ENCODE assay signal across 8 cellular contexts in genomic region chr2:96739633-96740428, GRCh38. TPM values are rescaled to one million over a fixed set of nuclear protein-coding genes. Genes with fewer than 3 reads are reported as not detected.
A peak's percentile ranks its signal among the peaks of the same experiment; 100 is the strongest.
DNase-seq lines count a peak whose midpoint lies in the region; ATAC-seq, FAIRE-seq and TF ChIP-seq lines count a peak whose summit lies in the region.

TSS of gene LMAN2L (minus strand) at chr2:96740064. CDS start at chr2:96740040, 24 bp downstream.

- H3K4me1 ChIP-seq in pancreas (peaks cover 7 to 15% (median 14%) of the 10 kb centered on the region in 3 donors), tibial artery (peaks cover 0 to 27% (median 21%) of the 10 kb centered on the region in 4 donors)

- H3K27ac Mint-ChIP-seq in activated naive CD8-positive, alpha-beta T cell treated with anti-CD3 and anti-CD28 coated beads, Interleukin-2, amount 50 U/mL, for 24 hours: peak within 1 kb of the TSS; percentile 88

- H3K9me2 ChIP-seq in SU-DHL-6 (replicated peaks; ENCODE audit: insufficient read depth, low read length): no peaks in the 10 kb centered on the region

- intact Hi-C loops in Right ventricle myocardium inferior (cut with DNase I): loop anchor here (1.0 to 10.0 kb wide), 4 partner anchors 20 to 225 kb away; partner anchors contain the start of genes CNNM3 and CNNM4
- intact Hi-C loops in pancreas (cut with DNase I): no loop called here
- intact Hi-C loops in tibial artery (cut with DNase I; ENCODE audit: low total_unique reads): no loop called here

- peaks cover 28% of the 10 kb centered on the region for H3K4me1 Mint-ChIP-seq in activated naive CD8-positive, alpha-beta T cell treated with anti-CD3 and anti-CD28 coated beads, Interleukin-2, amount 50 U/mL, for 24 hours

- WGBS in pancreas, 2 donors: 0 to 1% methylated on average over 40 to 43 of the region's 43 CpGs

- H3K9ac ChIP-seq in SU-DHL-6 (ENCODE audit: low read length): peak within 1 kb of the TSS; percentile 77

- 0 out of 2 replicates have a peak, but pooled peaks cover 5% of the 10 kb centered on the region for H3K79me2 ChIP-seq in SU-DHL-6 (ENCODE audit: insufficient read depth, low read length)

- H3K9me3 Mint-ChIP-seq in activated naive CD8-positive, alpha-beta T cell treated with anti-CD3 and anti-CD28 coated beads, Interleukin-2, amount 50 U/mL, for 24 hours: no peaks in the 10 kb centered on the region

- peak within 1 kb of the TSS; percentile 97 for H3K4me3 Mint-ChIP-seq in activated naive CD8-positive, alpha-beta T cell treated with anti-CD3 and anti-CD28 coated beads, Interleukin-2, amount 50 U/mL, for 24 hours

- no peak for TF ChIP-seq CTCF in SU-DHL-6 (IDR thresholded peaks at IDR 0.05; ENCODE audit: insufficient read depth, low read length, poor library complexity, severe bottlenecking)
- TF ChIP-seq CTCF in pancreas (IDR thresholded peaks at IDR 0.05): no peak
- peak in 1 of 2 experiments; percentile 32 for TF ChIP-seq CTCF in tibial artery (IDR thresholded peaks at IDR 0.05)

- no peaks in the 10 kb centered on the region for H3K9me3 ChIP-seq in SU-DHL-6 (ENCODE audit: insufficient read depth, low read length)
- H3K9me3 ChIP-seq in pancreas: no peaks in the 10 kb centered on the region
- H3K9me3 ChIP-seq in tibial artery: no peaks in the 10 kb centered on the region

- H2AFZ ChIP-seq in SU-DHL-6 (ENCODE audit: low read depth, low read length, severe bottlenecking): peak within 1 kb of the TSS; percentile 99

- no peaks in the 10 kb centered on the region for H3K36me3 Mint-ChIP-seq in activated naive CD8-positive, alpha-beta T cell treated with anti-CD3 and anti-CD28 coated beads, Interleukin-2, amount 50 U/mL, for 24 hours (ENCODE audit: low read depth)

- peak; percentile 47 for TF ChIP-seq POLR2A in GM10847 (IDR thresholded peaks at IDR 0.05; ENCODE audit: extremely low read depth, insufficient read length)

- H3K36me3 ChIP-seq in SU-DHL-6 (ENCODE audit: low read length) (no peaks in the 10 kb centered on the region), pancreas (no peaks in the 10 kb centered on the region), tibial artery (peaks cover 0 to 6% (median 4%) of the 10 kb centered on the region in 3 donors)

- FAIRE-seq in pancreas (lab: Jason Lieb, UNC): peak; percentile 94

- peak; percentile 100 for ATAC-seq in HG02678 (IDR thresholded peaks at IDR 0.05; ENCODE audit: unreplicated experiment)
- ATAC-seq in activated naive CD8-positive, alpha-beta T cell treated with anti-CD3 and anti-CD28 coated beads, Interleukin-2, amount 50 U/mL, for 24 hours: peak; percentile 100
- ATAC-seq in Right ventricle myocardium inferior: peak; percentile 98
- peak; percentile 99 to 100 (median 100) for ATAC-seq in pancreas

- H3K4me3 ChIP-seq in SU-DHL-6 (ENCODE audit: insufficient read depth, low read length, poor library complexity, severe bottlenecking) (peak within 1 kb of the TSS; percentile 94), pancreas (peak within 1 kb of the TSS; percentile 56 to 76 (median 70)), tibial artery (peak within 1 kb of the TSS; percentile 74 to 95)

- 0 out of 2 replicates have a peak, but pooled peaks cover 4% of the 10 kb centered on the region for H3F3A ChIP-seq in SU-DHL-6 (ENCODE audit: insufficient read depth)

- H3K27me3 ChIP-seq in SU-DHL-6 (ENCODE audit: low read length) (no peaks in the 10 kb centered on the region), pancreas (no peaks in the 10 kb centered on the region), tibial artery (no peaks in the 10 kb centered on the region)

- DNase-seq in NCI-H128 (lab: John Stamatoyannopoulos, UW; ENCODE audit: unreplicated experiment): peak; percentile 92
- peak; percentile 94 for DNase-seq in activated naive CD8-positive, alpha-beta T cell treated with anti-CD3 and anti-CD28 coated beads, Interleukin-2, amount 50 U/mL, for 24 hours
- DNase-seq in Right ventricle myocardium inferior (ENCODE audit: missing footprints): peak; percentile 98
- DNase-seq in pancreas: peak; percentile 92 to 97 (median 96)
- peak; percentile 99 for DNase-seq in tibial artery

- H3K27ac ChIP-seq in SU-DHL-6 (ENCODE audit: low read depth, low read length): peak within 1 kb of the TSS; percentile 66
- peak within 1 kb of the TSS in 3 of 4 donors; percentile 42 to 68 (median 54) for H3K27ac ChIP-seq in pancreas
- peak within 1 kb of the TSS; percentile 81 to 83 for H3K27ac ChIP-seq in tibial artery

- no peaks in the 10 kb centered on the region for H4K20me1 ChIP-seq in SU-DHL-6 (ENCODE audit: low read depth, low read length)

- peak within 1 kb of the TSS; percentile 95 for H3K4me2 ChIP-seq in SU-DHL-6 (ENCODE audit: low read depth, low read length, poor library complexity, severe bottlenecking)

- no peaks in the 10 kb centered on the region for H3K27me3 Mint-ChIP-seq in activated naive CD8-positive, alpha-beta T cell treated with anti-CD3 and anti-CD28 coated beads, Interleukin-2, amount 50 U/mL, for 24 hours

RNA-seq across cellular contexts. Expression of gene LMAN2L, which starts in this region (rescaled TPM):
- total RNA-seq in Right ventricle myocardium inferior (26.2 TPM), pancreas (10 to 100 TPM in 1 of 6 donors, 1 to 10 TPM in 5; 5.4 to 15.8 (median 6.8) TPM)
- 10 to 100 TPM in 1 of 2 donors, 1 to 10 TPM in 1; 6.8 to 12.4 TPM for polyA plus RNA-seq in pancreas

Comparison
In these comparisons a context has a peak if more than half of its experiments do, and no peak if none do; other contexts are left out.
1. Peak in every context shown above with its lines: DNase-seq, ATAC-seq, H3K4me3 ChIP-seq and H3K27ac ChIP-seq.